Comparison of ENCODE assay signal across 2 cellular contexts in the genomic region with DNA sequence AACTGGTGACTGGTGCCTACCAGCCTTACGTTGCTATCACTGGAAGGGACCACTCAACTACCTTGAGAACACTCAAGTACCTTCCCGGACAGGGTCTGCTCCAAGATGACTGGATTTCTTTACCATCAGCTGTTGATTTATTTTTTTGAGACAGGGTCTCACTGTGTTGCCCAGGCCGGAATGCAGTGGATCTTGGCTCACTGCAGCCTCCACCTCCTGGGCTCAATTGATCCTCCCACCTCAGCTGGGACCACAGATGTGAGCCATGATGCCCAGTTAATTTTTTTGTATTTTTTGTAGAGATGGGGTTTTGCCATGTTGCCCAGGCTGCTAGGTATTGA.
TF ChIP-seq lines count a peak whose summit lies in the region.

No MANE protein-coding gene starts in this region.

TF ChIP-seq in HCT116, 20 proteins besides CTCF, POLR2A, EP300 and RAD21:
- TF ChIP-seq, protein P1, sequence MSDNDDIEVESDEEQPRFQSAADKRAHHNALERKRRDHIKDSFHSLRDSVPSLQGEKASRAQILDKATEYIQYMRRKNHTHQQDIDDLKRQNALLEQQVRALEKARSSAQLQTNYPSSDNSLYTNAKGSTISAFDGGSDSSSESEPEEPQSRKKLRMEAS (IDR thresholded peaks at IDR 0.05) = no peak
- TF ChIP-seq SP1 (IDR thresholded peaks at IDR 0.05; ENCODE audit: low read depth) = no peak
- TF ChIP-seq POLR2AphosphoS5 (IDR thresholded peaks at IDR 0.05; ENCODE audit: low read depth, low read length) = no peak
- no peak for TF ChIP-seq SRF (IDR thresholded peaks at IDR 0.05; ENCODE audit: low read depth)
- no peak for TF ChIP-seq YY1 (IDR thresholded peaks at IDR 0.05; ENCODE audit: extremely low read depth, insufficient replicate concordance, low read depth, low read length)
- no peak for TF ChIP-seq EZH2 (IDR thresholded peaks at IDR 0.05)
- TF ChIP-seq CEBPB (IDR thresholded peaks at IDR 0.05; ENCODE audit: low read depth) = no peak
- no peak for TF ChIP-seq ZFX (IDR thresholded peaks at IDR 0.05)
- no peak for TF ChIP-seq ELF1 (IDR thresholded peaks at IDR 0.05; ENCODE audit: borderline replicate concordance, low read depth)
- no peak for TF ChIP-seq FOSL1 (IDR thresholded peaks at IDR 0.05; ENCODE audit: low read depth)
- TF ChIP-seq JUND (IDR thresholded peaks at IDR 0.05) = no peak
- TF ChIP-seq, protein P2, sequence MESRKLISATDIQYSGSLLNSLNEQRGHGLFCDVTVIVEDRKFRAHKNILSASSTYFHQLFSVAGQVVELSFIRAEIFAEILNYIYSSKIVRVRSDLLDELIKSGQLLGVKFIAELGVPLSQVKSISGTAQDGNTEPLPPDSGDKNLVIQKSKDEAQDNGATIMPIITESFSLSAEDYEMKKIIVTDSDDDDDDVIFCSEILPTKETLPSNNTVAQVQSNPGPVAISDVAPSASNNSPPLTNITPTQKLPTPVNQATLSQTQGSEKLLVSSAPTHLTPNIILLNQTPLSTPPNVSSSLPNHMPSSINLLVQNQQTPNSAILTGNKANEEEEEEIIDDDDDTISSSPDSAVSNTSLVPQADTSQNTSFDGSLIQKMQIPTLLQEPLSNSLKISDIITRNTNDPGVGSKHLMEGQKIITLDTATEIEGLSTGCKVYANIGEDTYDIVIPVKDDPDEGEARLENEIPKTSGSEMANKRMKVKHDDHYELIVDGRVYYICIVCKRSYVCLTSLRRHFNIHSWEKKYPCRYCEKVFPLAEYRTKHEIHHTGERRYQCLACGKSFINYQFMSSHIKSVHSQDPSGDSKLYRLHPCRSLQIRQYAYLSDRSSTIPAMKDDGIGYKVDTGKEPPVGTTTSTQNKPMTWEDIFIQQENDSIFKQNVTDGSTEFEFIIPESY (IDR thresholded peaks at IDR 0.05; ENCODE audit: extremely low read depth, insufficient replicate concordance, low read length) = no peak
- no peak for TF ChIP-seq SIN3A (IDR thresholded peaks at IDR 0.05; ENCODE audit: low read depth)
- TF ChIP-seq ATF3 (IDR thresholded peaks at IDR 0.05) = no peak
- TF ChIP-seq, protein P3, sequence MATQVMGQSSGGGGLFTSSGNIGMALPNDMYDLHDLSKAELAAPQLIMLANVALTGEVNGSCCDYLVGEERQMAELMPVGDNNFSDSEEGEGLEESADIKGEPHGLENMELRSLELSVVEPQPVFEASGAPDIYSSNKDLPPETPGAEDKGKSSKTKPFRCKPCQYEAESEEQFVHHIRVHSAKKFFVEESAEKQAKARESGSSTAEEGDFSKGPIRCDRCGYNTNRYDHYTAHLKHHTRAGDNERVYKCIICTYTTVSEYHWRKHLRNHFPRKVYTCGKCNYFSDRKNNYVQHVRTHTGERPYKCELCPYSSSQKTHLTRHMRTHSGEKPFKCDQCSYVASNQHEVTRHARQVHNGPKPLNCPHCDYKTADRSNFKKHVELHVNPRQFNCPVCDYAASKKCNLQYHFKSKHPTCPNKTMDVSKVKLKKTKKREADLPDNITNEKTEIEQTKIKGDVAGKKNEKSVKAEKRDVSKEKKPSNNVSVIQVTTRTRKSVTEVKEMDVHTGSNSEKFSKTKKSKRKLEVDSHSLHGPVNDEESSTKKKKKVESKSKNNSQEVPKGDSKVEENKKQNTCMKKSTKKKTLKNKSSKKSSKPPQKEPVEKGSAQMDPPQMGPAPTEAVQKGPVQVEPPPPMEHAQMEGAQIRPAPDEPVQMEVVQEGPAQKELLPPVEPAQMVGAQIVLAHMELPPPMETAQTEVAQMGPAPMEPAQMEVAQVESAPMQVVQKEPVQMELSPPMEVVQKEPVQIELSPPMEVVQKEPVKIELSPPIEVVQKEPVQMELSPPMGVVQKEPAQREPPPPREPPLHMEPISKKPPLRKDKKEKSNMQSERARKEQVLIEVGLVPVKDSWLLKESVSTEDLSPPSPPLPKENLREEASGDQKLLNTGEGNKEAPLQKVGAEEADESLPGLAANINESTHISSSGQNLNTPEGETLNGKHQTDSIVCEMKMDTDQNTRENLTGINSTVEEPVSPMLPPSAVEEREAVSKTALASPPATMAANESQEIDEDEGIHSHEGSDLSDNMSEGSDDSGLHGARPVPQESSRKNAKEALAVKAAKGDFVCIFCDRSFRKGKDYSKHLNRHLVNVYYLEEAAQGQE (IDR thresholded peaks at IDR 0.05; ENCODE audit: low read depth) = no peak
- TF ChIP-seq ZNF274 (IDR thresholded peaks at IDR 0.05; ENCODE audit: low read depth, low read length) = no peak
- TF ChIP-seq EGR1 (IDR thresholded peaks at IDR 0.05; ENCODE audit: low read depth) = no peak
- TF ChIP-seq EZH2phosphoT487 (IDR thresholded peaks at IDR 0.05; ENCODE audit: borderline replicate concordance) = no peak

TF ChIP-seq in HepG2, 621 proteins besides CTCF, POLR2A, EP300 and RAD21:
- TF ChIP-seq PAXIP1 (CRISPR knock-in tag; conservative IDR thresholded peaks at IDR 0.05) = no peak
- no peak for TF ChIP-seq RBM22 (optimal IDR thresholded peaks at IDR 0.05; ENCODE audit: low read length)
- no peak for TF ChIP-seq ATRX (CRISPR knock-in tag; IDR thresholded peaks at IDR 0.05; ENCODE audit: borderline replicate concordance)
- 0 out of 2 replicates have a peak, but pooled peaks have one; percentile 2 for TF ChIP-seq NR2C2 (CRISPR knock-in tag; IDR thresholded peaks at IDR 0.05; ENCODE audit: borderline replicate concordance)
- TF ChIP-seq ZNF121 (CRISPR knock-in tag; IDR thresholded peaks at IDR 0.05) = peak; percentile 90
- no peak for TF ChIP-seq SNAI1 (CRISPR knock-in tag; IDR thresholded peaks at IDR 0.05; ENCODE audit: borderline replicate concordance)
- TF ChIP-seq ZNF33B (CRISPR knock-in tag; IDR thresholded peaks at IDR 0.05) = no peak
- 0 out of 2 replicates have a peak, but pooled peaks have one; percentile 5 for TF ChIP-seq ZNF576 (CRISPR knock-in tag; IDR thresholded peaks at IDR 0.05)
- TF ChIP-seq ZFP91 (CRISPR knock-in tag; IDR thresholded peaks at IDR 0.05; ENCODE audit: borderline replicate concordance) = 0 out of 2 replicates have a peak, but pooled peaks have one; percentile 3
- no peak for TF ChIP-seq E2F5 (CRISPR knock-in tag; conservative IDR thresholded peaks at IDR 0.05)
- TF ChIP-seq ZNF501 (CRISPR knock-in tag; IDR thresholded peaks at IDR 0.05) = peak; percentile 50; the same call in 1 of the 2 replicates
- TF ChIP-seq, protein P4, sequence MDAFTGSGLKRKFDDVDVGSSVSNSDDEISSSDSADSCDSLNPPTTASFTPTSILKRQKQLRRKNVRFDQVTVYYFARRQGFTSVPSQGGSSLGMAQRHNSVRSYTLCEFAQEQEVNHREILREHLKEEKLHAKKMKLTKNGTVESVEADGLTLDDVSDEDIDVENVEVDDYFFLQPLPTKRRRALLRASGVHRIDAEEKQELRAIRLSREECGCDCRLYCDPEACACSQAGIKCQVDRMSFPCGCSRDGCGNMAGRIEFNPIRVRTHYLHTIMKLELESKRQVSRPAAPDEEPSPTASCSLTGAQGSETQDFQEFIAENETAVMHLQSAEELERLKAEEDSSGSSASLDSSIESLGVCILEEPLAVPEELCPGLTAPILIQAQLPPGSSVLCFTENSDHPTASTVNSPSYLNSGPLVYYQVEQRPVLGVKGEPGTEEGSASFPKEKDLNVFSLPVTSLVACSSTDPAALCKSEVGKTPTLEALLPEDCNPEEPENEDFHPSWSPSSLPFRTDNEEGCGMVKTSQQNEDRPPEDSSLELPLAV (CRISPR knock-in tag; conservative IDR thresholded peaks at IDR 0.05; ENCODE audit: low read depth) = no peak
